ENCODE assay signal across 18 cellular contexts in the genomic region with DNA sequence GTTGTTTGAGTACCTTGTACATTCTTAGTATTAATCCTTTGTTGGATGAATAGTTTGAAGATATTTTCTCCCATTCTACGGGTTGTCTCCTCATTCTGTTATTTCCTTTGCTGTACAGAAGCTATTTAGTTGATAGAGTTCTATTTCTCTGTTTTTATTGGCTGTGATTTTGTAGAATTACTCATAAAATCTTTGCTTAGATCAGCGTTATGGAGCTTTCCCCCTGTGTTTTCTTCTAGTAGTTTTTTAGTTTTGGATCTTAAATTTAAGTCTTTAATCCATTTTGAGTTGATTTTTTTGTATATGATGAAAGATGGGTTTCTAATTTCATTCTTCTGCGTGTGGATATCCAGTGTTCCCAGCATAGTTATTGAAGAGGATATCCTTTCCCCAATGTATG. TPM values are rescaled to one million over a fixed set of nuclear protein-coding genes. Genes with fewer than 3 reads are reported as not detected.
DNase-seq lines count a peak whose midpoint lies in the region; ATAC-seq and TF ChIP-seq lines count a peak whose summit lies in the region.
"Had no signal": no experiment of that assay in that cellular context is flagged by ENCODE, and none has a peak within 500 bp of the region (broad histone marks: within the 10 kb centered on the region; RNA-seq: fewer than 3 reads in every experiment).

No MANE protein-coding gene starts in this region.

- H3K4me3 Mint-ChIP-seq in activated naive CD4-positive, alpha-beta T cell treated with anti-CD3 and anti-CD28 coated beads, Interleukin-2, amount 10 ng/mL, durations not matched to agents 7 days and 5 days = no peak overlapping the region
- H3K4me3 Mint-ChIP-seq in IgD-negative memory B cell = no peak overlapping the region
- no peak overlapping the region for H3K4me3 Mint-ChIP-seq in chondrocyte (ENCODE audit: unreplicated experiment)
- H3K4me3 Mint-ChIP-seq in stimulated activated naive B cell treated with anti-CD40 and anti-IgM and Interleukin-4, amounts not matched to agents 10 μg/mL and 1 μg/mL and 100 μg/mL, for 72 hours = no peak overlapping the region
- H3K4me3 Mint-ChIP-seq: T-helper 2 cell treated with Interferon-gamma antibody and Interleukin-4, amounts not matched to agents 5 μg/mL and 100 μg/mL, for 36 hours had no signal

- peaks cover 36% of the 10 kb centered on the region for H3K4me1 Mint-ChIP-seq in activated naive CD4-positive, alpha-beta T cell treated with anti-CD3 and anti-CD28 coated beads, Interleukin-2, amount 10 ng/mL, durations not matched to agents 7 days and 5 days
- H3K4me1 Mint-ChIP-seq in IgD-negative memory B cell = peaks cover 28 to 36% (median 35%) of the 10 kb centered on the region in 3 donors
- peaks cover 35% of the 10 kb centered on the region for H3K4me1 Mint-ChIP-seq in chondrocyte (ENCODE audit: low read depth)
- H3K4me1 Mint-ChIP-seq in stimulated activated naive B cell treated with anti-CD40 and anti-IgM and Interleukin-4, amounts not matched to agents 10 μg/mL and 1 μg/mL and 100 μg/mL, for 72 hours = peaks cover 38 to 53% of the 10 kb centered on the region in 2 donors

- DNase-seq in activated naive CD4-positive, alpha-beta T cell treated with anti-CD3 and anti-CD28 coated beads, Interleukin-2, amount 10 ng/mL, durations not matched to agents 7 days and 5 days = no peak
- no peak for DNase-seq in activated naive CD4-positive, alpha-beta T cell treated with anti-CD3 and anti-CD28 coated beads, Interleukin-2, amount 50 U/mL, for 72 hours (ENCODE audit: low spot score in 2 of 2)
- DNase-seq in chondrocyte (ENCODE audit: low spot score) (no peak), glomerular visceral epithelial cell (ENCODE audit: extremely low spot score) (no peak), NCI-H446 (lab: John Stamatoyannopoulos, UW) (no peak)
- DNase-seq in stimulated activated naive B cell treated with anti-CD40 and anti-IgM and Interleukin-4, amounts not matched to agents 10 μg/mL and 1 μg/mL and 100 μg/mL, for 72 hours = no peak
- DNase-seq: activated CD4-positive, alpha-beta T cell treated with anti-CD3 and anti-CD28 coated beads, Interleukin-2, amount 50 U/mL, for 4 hours; body of pancreas; C1 segment of cervical spinal cord; left cardiac atrium; mammary epithelial cell; NCI-H1105; NCI-H2029; NCI-H345; OCI-M1 had no signal

- H3K27ac Mint-ChIP-seq in activated naive CD4-positive, alpha-beta T cell treated with anti-CD3 and anti-CD28 coated beads, Interleukin-2, amount 10 ng/mL, durations not matched to agents 7 days and 5 days = peak overlapping the region; percentile 29
- peak overlapping the region in 1 of 2 donors; percentile 22 for H3K27ac Mint-ChIP-seq in activated naive CD4-positive, alpha-beta T cell treated with anti-CD3 and anti-CD28 coated beads, Interleukin-2, amount 50 U/mL, for 72 hours
- H3K27ac Mint-ChIP-seq in IgD-negative memory B cell (peak overlapping the region in 2 of 3 donors; percentile 10 to 33), chondrocyte (ENCODE audit: unreplicated experiment) (peak overlapping the region; percentile 42)
- peak overlapping the region; percentile 33 for H3K27ac Mint-ChIP-seq in stimulated activated naive B cell treated with anti-CD40 and anti-IgM and Interleukin-4, amounts not matched to agents 10 μg/mL and 1 μg/mL and 100 μg/mL, for 72 hours

- no peaks in the 10 kb centered on the region for H3K27me3 Mint-ChIP-seq in activated naive CD4-positive, alpha-beta T cell treated with anti-CD3 and anti-CD28 coated beads, Interleukin-2, amount 10 ng/mL, durations not matched to agents 7 days and 5 days
- no peaks in the 10 kb centered on the region for H3K27me3 Mint-ChIP-seq in IgD-negative memory B cell
- H3K27me3 Mint-ChIP-seq in chondrocyte (ENCODE audit: low read depth) = no peaks in the 10 kb centered on the region
- H3K27me3 Mint-ChIP-seq in stimulated activated naive B cell treated with anti-CD40 and anti-IgM and Interleukin-4, amounts not matched to agents 10 μg/mL and 1 μg/mL and 100 μg/mL, for 72 hours = no peaks in the 10 kb centered on the region

- CTCF ChIA-PET in activated naive CD4-positive, alpha-beta T cell treated with anti-CD3 and anti-CD28 coated beads, Interleukin-2, amount 10 ng/mL, durations not matched to agents 7 days and 5 days (lab: Charles Lee) = interaction anchor here (1.0 kb wide), 1 partner anchor 98 kb away, joined by 4 read pairs; no protein-coding TSS in a partner anchor

- no peaks in the 10 kb centered on the region for H3K9me3 Mint-ChIP-seq in activated naive CD4-positive, alpha-beta T cell treated with anti-CD3 and anti-CD28 coated beads, Interleukin-2, amount 10 ng/mL, durations not matched to agents 7 days and 5 days
- no peaks in the 10 kb centered on the region for H3K9me3 Mint-ChIP-seq in activated naive CD4-positive, alpha-beta T cell treated with anti-CD3 and anti-CD28 coated beads, Interleukin-2, amount 50 U/mL, for 72 hours
- H3K9me3 Mint-ChIP-seq in IgD-negative memory B cell (no peaks in the 10 kb centered on the region), chondrocyte (ENCODE audit: low read depth) (peaks cover 5% of the 10 kb centered on the region)
- no peaks in the 10 kb centered on the region for H3K9me3 Mint-ChIP-seq in stimulated activated naive B cell treated with anti-CD40 and anti-IgM and Interleukin-4, amounts not matched to agents 10 μg/mL and 1 μg/mL and 100 μg/mL, for 72 hours
- H3K9me3 Mint-ChIP-seq: T-helper 2 cell treated with Interferon-gamma antibody and Interleukin-4, amounts not matched to agents 5 μg/mL and 100 μg/mL, for 36 hours had no signal

- ATAC-seq in activated naive CD4-positive, alpha-beta T cell treated with anti-CD3 and anti-CD28 coated beads, Interleukin-2, amount 50 U/mL, for 72 hours = no peak
- ATAC-seq in stimulated activated naive B cell treated with anti-CD40 and anti-IgM and Interleukin-4, amounts not matched to agents 10 μg/mL and 1 μg/mL and 100 μg/mL, for 72 hours (replicated peaks) = no peak
- ATAC-seq: body of pancreas, left cardiac atrium, SK-N-SH treated with all-trans-retinoic acid at 6 μM for 48 hours had no signal

- TF ChIP-seq CTCF in chondrocyte (IDR thresholded peaks at IDR 0.05) = no peak

- peaks cover 42% of the 10 kb centered on the region for H3K36me3 Mint-ChIP-seq in activated naive CD4-positive, alpha-beta T cell treated with anti-CD3 and anti-CD28 coated beads, Interleukin-2, amount 10 ng/mL, durations not matched to agents 7 days and 5 days
- peaks cover 0 to 9% of the 10 kb centered on the region in 2 donors for H3K36me3 Mint-ChIP-seq in activated naive CD4-positive, alpha-beta T cell treated with anti-CD3 and anti-CD28 coated beads, Interleukin-2, amount 50 U/mL, for 72 hours
- H3K36me3 Mint-ChIP-seq in IgD-negative memory B cell (no peaks in the 10 kb centered on the region), chondrocyte (ENCODE audit: low read depth) (peaks cover 2% of the 10 kb centered on the region)
- peaks cover 34 to 36% of the 10 kb centered on the region in 2 donors for H3K36me3 Mint-ChIP-seq in stimulated activated naive B cell treated with anti-CD40 and anti-IgM and Interleukin-4, amounts not matched to agents 10 μg/mL and 1 μg/mL and 100 μg/mL, for 72 hours

RNA-seq across cellular contexts. Expression of a gene that starts 45.4 kb away (rescaled TPM):
- total RNA-seq in activated naive CD4-positive, alpha-beta T cell treated with anti-CD3 and anti-CD28 coated beads, Interleukin-2, amount 50 U/mL, for 72 hours = 10 to 100 TPM; 64.2 to 90.1 TPM
- polyA plus RNA-seq in IgD-negative memory B cell = 47.2 TPM
- total RNA-seq in chondrocyte = 32.2 to 38.0 TPM (median 37.7 TPM) in 3 replicates
